8 cellular contexts compared by ENCODE assay signal in genomic region chr20:49747707-49748524, GRCh38. TPM values are rescaled to one million over a fixed set of nuclear protein-coding genes. Genes with fewer than 3 reads are reported as not detected.
DNase-seq lines count a peak whose midpoint lies in the region; ATAC-seq and TF ChIP-seq lines count a peak whose summit lies in the region.

No MANE protein-coding gene starts in this region.

- ATAC-seq in right cardiac atrium (peak; percentile 98 to 99), sciatic nerve (peak; percentile 95), GM19463 (IDR thresholded peaks at IDR 0.05; ENCODE audit: unreplicated experiment) (no peak), GM19023 (IDR thresholded peaks at IDR 0.05; ENCODE audit: unreplicated experiment) (no peak)

- no peaks in the 10 kb centered on the region for H3K9me3 ChIP-seq in right cardiac atrium (ENCODE audit: control insufficient read depth, low read length)

- H3K27ac ChIP-seq in right cardiac atrium (ENCODE audit: low read length), result peak overlapping the region; percentile 95

- no peak overlapping the region for H3K4me3 Mint-ChIP-seq in type B pancreatic cell

- no peaks in the 10 kb centered on the region for H3K9me3 Mint-ChIP-seq in type B pancreatic cell

- WGBS in right cardiac atrium, result 30% methylated on average over 10 of the region's 10 CpGs

- in situ Hi-C loops in astrocyte of the cerebellum (cut with HindIII; ENCODE audit: low sequenced_read_pairs), result no loop called here

- peaks cover 3% of the 10 kb centered on the region for H3K4me1 Mint-ChIP-seq in type B pancreatic cell (ENCODE audit: unreplicated experiment)

- no peaks in the 10 kb centered on the region for H3K27me3 ChIP-seq in right cardiac atrium (ENCODE audit: control insufficient read depth, insufficient read depth)

- no peak for TF ChIP-seq CTCF in astrocyte of the cerebellum (IDR thresholded peaks at IDR 0.05; ENCODE audit: low read depth, low read length, missing control alignments)
- TF ChIP-seq CTCF in type B pancreatic cell (conservative IDR thresholded peaks at IDR 0.05), result no peak

- DNase-seq in GF-D8 (lab: John Stamatoyannopoulos, UW) (peak; percentile 46), astrocyte of the cerebellum (ENCODE audit: low read depth) (peak; percentile 52), right cardiac atrium (peak; percentile 94 to 97 (median 96)), sciatic nerve (ENCODE audit: low spot score) (peak; percentile 93), type B pancreatic cell (ENCODE audit: extremely low spot score, unreplicated experiment) (no peak), NCI-H524 (lab: John Stamatoyannopoulos, UW) (no peak)

- H3K4me3 ChIP-seq in astrocyte of the cerebellum (ENCODE audit: low read depth, low read length), result no peak overlapping the region
- H3K4me3 ChIP-seq in right cardiac atrium (ENCODE audit: low read length), result no peak overlapping the region

- peaks cover 4% of the 10 kb centered on the region for H3K4me1 ChIP-seq in right cardiac atrium (ENCODE audit: control insufficient read depth, insufficient read depth, low read length)

- no peaks in the 10 kb centered on the region for H3K27me3 Mint-ChIP-seq in type B pancreatic cell

- intact Hi-C loops in right cardiac atrium (cut with DNase I), result no loop called here
- intact Hi-C loops in sciatic nerve (cut with DNase I), result no loop called here

- H3K27ac Mint-ChIP-seq in type B pancreatic cell, result no peak overlapping the region

- no peaks in the 10 kb centered on the region for H3K36me3 Mint-ChIP-seq in type B pancreatic cell

RNA-seq across cellular contexts. Expression of gene B4GALT5, which starts 34.2 kb away (rescaled TPM):
- 10 to 100 TPM; 22.6 to 33.6 (median 23.7) TPM for total RNA-seq in right cardiac atrium
- polyA plus RNA-seq in right cardiac atrium, result 13.8 TPM
- 36.0 TPM for total RNA-seq in sciatic nerve
- 47.9 and 49.7 TPM in 2 replicates for total RNA-seq in type B pancreatic cell (ENCODE audit: low replicate concordance)

Comparison
In these comparisons a context has a peak if more than half of its experiments do, and no peak if none do; other contexts are left out.
1. DNase-seq: peak in GF-D8 (single experiment), astrocyte of the cerebellum (single experiment), right cardiac atrium (3 of 3) and sciatic nerve (single experiment); none in type B pancreatic cell (single experiment) and NCI-H524 (0 of 2).
2. ATAC-seq: peak in right cardiac atrium (2 of 2) and sciatic nerve (single experiment); none in GM19463 (single experiment) and GM19023 (single experiment).